Comparison of ENCODE assay signal across 29 cellular contexts in the genomic region with DNA sequence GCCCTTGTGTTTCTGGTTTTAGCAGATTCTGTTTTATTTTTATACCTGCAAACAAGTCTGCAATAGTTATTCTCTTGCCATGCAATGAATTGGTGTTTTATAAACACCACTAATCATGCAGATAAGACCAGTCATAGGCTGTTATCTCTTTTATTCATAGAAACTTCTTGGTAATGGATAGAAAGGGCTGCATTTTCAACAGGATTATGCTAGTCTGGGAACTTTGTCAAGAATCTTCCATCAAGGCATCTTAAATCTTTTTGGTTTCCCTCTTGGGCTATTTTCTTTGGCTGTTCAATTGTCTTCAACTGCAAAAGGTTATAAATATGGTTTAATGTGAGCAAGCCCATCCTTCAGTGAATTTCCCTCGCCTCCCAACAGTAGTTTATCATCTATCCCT.
"Had no signal": no experiment of that assay in that cellular context is flagged by ENCODE, and none has a peak within 500 bp of the region (broad histone marks: within the 10 kb centered on the region; RNA-seq: fewer than 3 reads in every experiment).

No MANE protein-coding gene starts in this region.

- H3K27me3 Mint-ChIP-seq: activated CD4-positive, alpha-beta memory T cell treated with anti-CD3 and anti-CD28 coated beads for 36 hours; activated naive CD8-positive, alpha-beta T cell treated with anti-CD3 and anti-CD28 coated beads, Interleukin-2, amount 10 ng/mL, durations not matched to agents 7 days and 5 days; memory B cell; naive B cell; stimulated activated memory B cell treated with anti-CD40 and anti-IgM and Interleukin-4, amounts not matched to agents 10 μg/mL and 1 μg/mL and 100 μg/mL, for 72 hours had no signal

- H3K27ac Mint-ChIP-seq: activated CD4-positive, alpha-beta memory T cell treated with anti-CD3 and anti-CD28 coated beads for 36 hours; activated naive CD4-positive, alpha-beta T cell treated with anti-CD3 and anti-CD28 coated beads for 36 hours; activated naive CD8-positive, alpha-beta T cell treated with anti-CD3 and anti-CD28 coated beads, Interleukin-2, amount 10 ng/mL, durations not matched to agents 7 days and 5 days; activated T-cell treated with anti-CD3 and anti-CD28 coated beads, Interleukin-2, amount 50 U/mL, for 72 hours; memory B cell; naive B cell; stimulated activated memory B cell treated with anti-CD40 and anti-IgM and Interleukin-4, amounts not matched to agents 10 μg/mL and 1 μg/mL and 100 μg/mL, for 72 hours; T-helper 1 cell treated with Interleukin-12 subunit alpha and Interleukin-12 subunit beta and Interleukin-4 antibody, amounts not matched to agents 30 μg/mL and 1 μg/mL, for 36 hours had no signal

- H3K4me1 ChIP-seq: gastroesophageal sphincter, right lobe of liver, testis, uterus had no signal

- H3K9me3 Mint-ChIP-seq: activated CD4-positive, alpha-beta memory T cell treated with anti-CD3 and anti-CD28 coated beads for 36 hours; activated naive CD4-positive, alpha-beta T cell treated with anti-CD3 and anti-CD28 coated beads for 36 hours; activated naive CD8-positive, alpha-beta T cell treated with anti-CD3 and anti-CD28 coated beads, Interleukin-2, amount 10 ng/mL, durations not matched to agents 7 days and 5 days; activated T-cell treated with anti-CD3 and anti-CD28 coated beads, Interleukin-2, amount 50 U/mL, for 72 hours; naive B cell; stimulated activated memory B cell treated with anti-CD40 and anti-IgM and Interleukin-4, amounts not matched to agents 10 μg/mL and 1 μg/mL and 100 μg/mL, for 72 hours; T-helper 1 cell treated with Interleukin-12 subunit alpha and Interleukin-12 subunit beta and Interleukin-4 antibody, amounts not matched to agents 30 μg/mL and 1 μg/mL, for 36 hours had no signal

- H3K27me3 ChIP-seq: brain microvascular endothelial cell, gastroesophageal sphincter, right lobe of liver, testis, uterus had no signal

- H3K27ac ChIP-seq: brain microvascular endothelial cell, gastroesophageal sphincter, right lobe of liver, skin epidermis, testis, uterus had no signal

- H3K9me3 ChIP-seq: gastroesophageal sphincter, right lobe of liver, testis, uterus had no signal

- ATAC-seq: activated T-cell treated with anti-CD3 and anti-CD28 coated beads, Interleukin-2, amount 50 U/mL, for 72 hours; esophagus mucosa; gastroesophageal sphincter; right lobe of liver; stimulated activated memory B cell treated with anti-CD40 and anti-IgM and Interleukin-4, amounts not matched to agents 10 μg/mL and 1 μg/mL and 100 μg/mL, for 72 hours had no signal

- H3K36me3 Mint-ChIP-seq: activated CD4-positive, alpha-beta memory T cell treated with anti-CD3 and anti-CD28 coated beads for 36 hours; activated naive CD8-positive, alpha-beta T cell treated with anti-CD3 and anti-CD28 coated beads, Interleukin-2, amount 10 ng/mL, durations not matched to agents 7 days and 5 days; naive B cell had no signal

- H3K4me1 Mint-ChIP-seq: memory B cell; stimulated activated memory B cell treated with anti-CD40 and anti-IgM and Interleukin-4, amounts not matched to agents 10 μg/mL and 1 μg/mL and 100 μg/mL, for 72 hours had no signal

- H3K4me3 Mint-ChIP-seq: activated CD4-positive, alpha-beta memory T cell treated with anti-CD3 and anti-CD28 coated beads for 36 hours; activated naive CD4-positive, alpha-beta T cell treated with anti-CD3 and anti-CD28 coated beads for 36 hours; activated naive CD8-positive, alpha-beta T cell treated with anti-CD3 and anti-CD28 coated beads, Interleukin-2, amount 10 ng/mL, durations not matched to agents 7 days and 5 days; activated T-cell treated with anti-CD3 and anti-CD28 coated beads, Interleukin-2, amount 50 U/mL, for 72 hours; memory B cell; naive B cell; neural crest cell; stimulated activated memory B cell treated with anti-CD40 and anti-IgM and Interleukin-4, amounts not matched to agents 10 μg/mL and 1 μg/mL and 100 μg/mL, for 72 hours; T-helper 1 cell treated with Interleukin-12 subunit alpha and Interleukin-12 subunit beta and Interleukin-4 antibody, amounts not matched to agents 30 μg/mL and 1 μg/mL, for 36 hours had no signal

- H3K4me3 ChIP-seq: gastroesophageal sphincter, right lobe of liver, skin epidermis, testis, uterus had no signal

- H3K36me3 ChIP-seq: brain microvascular endothelial cell, gastroesophageal sphincter, right lobe of liver, uterus had no signal

- DNase-seq: activated CD4-positive, alpha-beta memory T cell treated with anti-CD3 and anti-CD28 coated beads for 36 hours; activated CD4-positive, alpha-beta T cell treated with anti-CD3 and anti-CD28 coated beads for 48 hours; activated CD4-positive, CD25-positive, alpha-beta regulatory T cell; activated effector memory CD4-positive, alpha-beta T cell treated with Interleukin-2 at 50 U/mL for 16 hours; activated naive CD4-positive, alpha-beta T cell treated with anti-CD3 and anti-CD28 coated beads for 36 hours; activated naive CD8-positive, alpha-beta T cell treated with anti-CD3 and anti-CD28 coated beads, Interleukin-2, amount 10 ng/mL, durations not matched to agents 7 days and 5 days; activated T-cell treated with anti-CD3 and anti-CD28 coated beads, Interleukin-2, amount 50 U/mL, for 72 hours; amygdala; brain microvascular endothelial cell; caudate nucleus; dermis blood vessel endothelial cell; effector CD8-positive, alpha-beta T cell; head of caudate nucleus; hypothalamus; naive B cell; occipital lobe; posterior cingulate gyrus; right lobe of liver; T1000; testis; trophoblast cell; uterus had no signal
